Comparison of ENCODE assay signal across 2 cellular contexts in the genomic region with DNA sequence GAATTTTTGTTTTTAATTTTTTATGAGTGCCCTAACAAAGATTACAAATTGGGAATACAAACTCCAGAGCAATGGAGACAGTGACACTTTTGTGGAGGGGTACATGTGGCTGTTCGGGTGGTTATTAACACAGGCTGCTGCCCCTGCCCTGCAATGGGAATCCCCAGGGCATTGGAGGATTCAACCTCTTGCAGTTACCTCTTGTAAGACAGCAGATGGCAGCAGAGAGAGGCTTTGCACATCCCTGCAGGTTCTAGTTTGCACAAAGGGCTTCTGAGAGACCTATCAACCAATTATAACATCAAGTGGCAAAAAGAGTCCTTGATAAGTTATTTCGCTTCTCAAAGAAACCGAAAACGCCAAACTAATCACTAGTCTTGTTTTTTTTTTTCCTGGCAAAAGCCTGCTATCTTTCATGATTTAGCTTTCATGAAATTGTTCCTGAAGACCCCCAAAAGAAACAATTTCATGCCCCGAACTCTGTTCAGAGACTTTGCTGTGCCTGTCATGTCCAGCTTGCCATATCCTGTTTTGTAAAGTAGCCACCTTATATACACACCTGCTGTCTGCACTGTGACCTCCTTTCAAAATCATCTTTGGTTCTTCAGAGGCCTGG.
TF ChIP-seq lines count a peak whose summit lies in the region.

No MANE protein-coding gene starts in this region.

TF ChIP-seq in GM23338, 12 proteins besides CTCF, POLR2A, EP300 and RAD21:
- no peak for TF ChIP-seq ZNF331 (CRISPR knock-in tag; IDR thresholded peaks at IDR 0.05; ENCODE audit: low read depth)
- TF ChIP-seq, protein P1, sequence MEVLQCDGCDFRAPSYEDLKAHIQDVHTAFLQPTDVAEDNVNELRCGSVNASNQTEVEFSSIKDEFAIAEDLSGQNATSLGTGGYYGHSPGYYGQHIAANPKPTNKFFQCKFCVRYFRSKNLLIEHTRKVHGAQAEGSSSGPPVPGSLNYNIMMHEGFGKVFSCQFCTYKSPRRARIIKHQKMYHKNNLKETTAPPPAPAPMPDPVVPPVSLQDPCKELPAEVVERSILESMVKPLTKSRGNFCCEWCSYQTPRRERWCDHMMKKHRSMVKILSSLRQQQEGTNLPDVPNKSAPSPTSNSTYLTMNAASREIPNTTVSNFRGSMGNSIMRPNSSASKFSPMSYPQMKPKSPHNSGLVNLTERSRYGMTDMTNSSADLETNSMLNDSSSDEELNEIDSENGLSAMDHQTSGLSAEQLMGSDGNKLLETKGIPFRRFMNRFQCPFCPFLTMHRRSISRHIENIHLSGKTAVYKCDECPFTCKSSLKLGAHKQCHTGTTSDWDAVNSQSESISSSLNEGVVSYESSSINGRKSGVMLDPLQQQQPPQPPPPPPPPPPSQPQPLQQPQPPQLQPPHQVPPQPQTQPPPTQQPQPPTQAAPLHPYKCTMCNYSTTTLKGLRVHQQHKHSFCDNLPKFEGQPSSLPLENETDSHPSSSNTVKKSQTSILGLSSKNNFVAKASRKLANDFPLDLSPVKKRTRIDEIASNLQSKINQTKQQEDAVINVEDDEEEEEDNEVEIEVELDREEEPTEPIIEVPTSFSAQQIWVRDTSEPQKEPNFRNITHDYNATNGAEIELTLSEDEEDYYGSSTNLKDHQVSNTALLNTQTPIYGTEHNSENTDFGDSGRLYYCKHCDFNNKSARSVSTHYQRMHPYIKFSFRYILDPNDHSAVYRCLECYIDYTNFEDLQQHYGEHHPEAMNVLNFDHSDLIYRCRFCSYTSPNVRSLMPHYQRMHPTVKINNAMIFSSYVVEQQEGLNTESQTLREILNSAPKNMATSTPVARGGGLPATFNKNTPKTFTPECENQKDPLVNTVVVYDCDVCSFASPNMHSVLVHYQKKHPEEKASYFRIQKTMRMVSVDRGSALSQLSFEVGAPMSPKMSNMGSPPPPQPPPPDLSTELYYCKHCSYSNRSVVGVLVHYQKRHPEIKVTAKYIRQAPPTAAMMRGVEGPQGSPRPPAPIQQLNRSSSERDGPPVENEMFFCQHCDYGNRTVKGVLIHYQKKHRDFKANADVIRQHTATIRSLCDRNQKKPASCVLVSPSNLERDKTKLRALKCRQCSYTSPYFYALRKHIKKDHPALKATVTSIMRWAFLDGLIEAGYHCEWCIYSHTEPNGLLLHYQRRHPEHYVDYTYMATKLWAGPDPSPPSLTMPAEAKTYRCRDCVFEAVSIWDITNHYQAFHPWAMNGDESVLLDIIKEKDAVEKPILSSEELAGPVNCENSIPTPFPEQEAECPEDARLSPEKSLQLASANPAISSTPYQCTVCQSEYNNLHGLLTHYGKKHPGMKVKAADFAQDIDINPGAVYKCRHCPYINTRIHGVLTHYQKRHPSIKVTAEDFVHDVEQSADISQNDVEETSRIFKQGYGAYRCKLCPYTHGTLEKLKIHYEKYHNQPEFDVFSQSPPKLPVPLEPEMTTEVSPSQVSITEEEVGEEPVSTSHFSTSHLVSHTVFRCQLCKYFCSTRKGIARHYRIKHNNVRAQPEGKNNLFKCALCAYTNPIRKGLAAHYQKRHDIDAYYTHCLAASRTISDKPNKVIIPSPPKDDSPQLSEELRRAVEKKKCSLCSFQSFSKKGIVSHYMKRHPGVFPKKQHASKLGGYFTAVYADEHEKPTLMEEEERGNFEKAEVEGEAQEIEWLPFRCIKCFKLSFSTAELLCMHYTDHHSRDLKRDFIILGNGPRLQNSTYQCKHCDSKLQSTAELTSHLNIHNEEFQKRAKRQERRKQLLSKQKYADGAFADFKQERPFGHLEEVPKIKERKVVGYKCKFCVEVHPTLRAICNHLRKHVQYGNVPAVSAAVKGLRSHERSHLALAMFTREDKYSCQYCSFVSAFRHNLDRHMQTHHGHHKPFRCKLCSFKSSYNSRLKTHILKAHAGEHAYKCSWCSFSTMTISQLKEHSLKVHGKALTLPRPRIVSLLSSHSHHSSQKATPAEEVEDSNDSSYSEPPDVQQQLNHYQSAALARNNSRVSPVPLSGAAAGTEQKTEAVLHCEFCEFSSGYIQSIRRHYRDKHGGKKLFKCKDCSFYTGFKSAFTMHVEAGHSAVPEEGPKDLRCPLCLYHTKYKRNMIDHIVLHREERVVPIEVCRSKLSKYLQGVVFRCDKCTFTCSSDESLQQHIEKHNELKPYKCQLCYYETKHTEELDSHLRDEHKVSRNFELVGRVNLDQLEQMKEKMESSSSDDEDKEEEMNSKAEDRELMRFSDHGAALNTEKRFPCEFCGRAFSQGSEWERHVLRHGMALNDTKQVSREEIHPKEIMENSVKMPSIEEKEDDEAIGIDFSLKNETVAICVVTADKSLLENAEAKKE (CRISPR knock-in tag; IDR thresholded peaks at IDR 0.05), result no peak
- no peak for TF ChIP-seq POLR2AphosphoS5 (IDR thresholded peaks at IDR 0.05; ENCODE audit: low read depth)
- TF ChIP-seq NANOG (IDR thresholded peaks at IDR 0.05; ENCODE audit: borderline replicate concordance), result no peak
- TF ChIP-seq CREB1 (CRISPR knock-in tag; IDR thresholded peaks at IDR 0.05; ENCODE audit: low read depth), result no peak

TF ChIP-seq in K562, 482 proteins besides CTCF, POLR2A, EP300 and RAD21:
- TF ChIP-seq, protein P2, sequence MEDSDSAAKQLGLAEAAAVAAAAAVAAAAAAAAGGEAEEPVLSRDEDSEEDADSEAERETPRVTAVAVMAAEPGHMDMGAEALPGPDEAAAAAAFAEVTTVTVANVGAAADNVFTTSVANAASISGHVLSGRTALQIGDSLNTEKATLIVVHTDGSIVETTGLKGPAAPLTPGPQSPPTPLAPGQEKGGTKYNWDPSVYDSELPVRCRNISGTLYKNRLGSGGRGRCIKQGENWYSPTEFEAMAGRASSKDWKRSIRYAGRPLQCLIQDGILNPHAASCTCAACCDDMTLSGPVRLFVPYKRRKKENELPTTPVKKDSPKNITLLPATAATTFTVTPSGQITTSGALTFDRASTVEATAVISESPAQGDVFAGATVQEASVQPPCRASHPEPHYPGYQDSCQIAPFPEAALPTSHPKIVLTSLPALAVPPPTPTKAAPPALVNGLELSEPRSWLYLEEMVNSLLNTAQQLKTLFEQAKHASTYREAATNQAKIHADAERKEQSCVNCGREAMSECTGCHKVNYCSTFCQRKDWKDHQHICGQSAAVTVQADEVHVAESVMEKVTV (CRISPR knock-in tag; IDR thresholded peaks at IDR 0.05), result 0 out of 2 replicates have a peak, but pooled peaks have one; percentile 12
- TF ChIP-seq SMC3 (conservative IDR thresholded peaks at IDR 0.05; ENCODE audit: insufficient read depth, low read depth, low read length) (peak; percentile 50; the same call in 1 of the 2 replicates), ZNF41 (CRISPR knock-in tag; conservative IDR thresholded peaks at IDR 0.05) (no peak)
